25 cellular contexts compared by ENCODE assay signal in the genomic region with DNA sequence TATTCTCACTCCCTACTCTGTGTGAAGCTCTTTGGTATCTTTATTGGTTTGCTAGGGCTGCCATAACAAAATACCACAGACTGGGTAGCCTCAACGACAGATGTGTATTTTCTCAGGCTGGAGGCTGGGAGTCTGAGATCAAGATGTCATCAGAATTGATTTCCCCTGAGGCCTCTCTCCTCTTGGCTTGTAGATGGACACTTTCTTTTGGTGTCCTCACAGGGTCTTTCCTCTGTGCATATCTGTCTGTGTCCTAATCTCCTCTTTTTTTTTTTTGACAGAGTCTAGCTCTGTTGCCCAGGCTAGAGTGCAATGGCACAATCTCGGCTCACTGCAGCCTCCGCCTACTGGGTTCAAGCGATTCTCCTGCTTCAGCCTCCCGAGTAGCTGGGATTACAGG.
"Had no signal": no experiment of that assay in that cellular context is flagged by ENCODE, and none has a peak within 500 bp of the region (broad histone marks: within the 10 kb centered on the region; RNA-seq: fewer than 3 reads in every experiment).

No MANE protein-coding gene starts in this region.

- DNase-seq: activated CD4-positive, alpha-beta T cell treated with anti-CD3 and anti-CD28 coated beads for 1 hour; activated CD4-positive, alpha-beta T cell treated with anti-CD3 and anti-CD28 coated beads for 48 hours; activated CD4-positive, CD25-positive, alpha-beta regulatory T cell; activated CD8-positive, alpha-beta T cell treated with anti-CD3 and anti-CD28 coated beads for 36 hours; activated effector memory CD4-positive, alpha-beta T cell treated with anti-CD3 and anti-CD28 coated beads, Interleukin-2, amount 50 U/mL, for 16 hours; activated naive CD4-positive, alpha-beta T cell; activated naive CD4-positive, alpha-beta T cell treated with anti-CD3 and anti-CD28 coated beads, Interleukin-2, amount 50 U/mL, for 16 hours; activated naive CD8-positive, alpha-beta T cell treated with anti-CD3 and anti-CD28 coated beads for 36 hours; activated T-cell treated with anti-CD3 and anti-CD28 coated beads, Interleukin-2, amount 50 U/mL, for 1 hour; activated T-cell treated with anti-CD3 and anti-CD28 coated beads, Interleukin-2, amount 50 U/mL, for 72 hours; amniotic stem cell; aorta; brain microvascular endothelial cell; central memory CD4-positive, alpha-beta T cell; NCI-H1092 treated with DMSO at 0.1 percent for 48 hours; NCI-H187; NCI-H2081 treated with DMSO at 0.1 percent for 48 hours; NCI-H2227 treated with DMSO at 0.1 percent for 48 hours; Right ventricle myocardium superior; SW 1271; T-helper 1 cell; T-helper 2 cell; T-helper 9 cell; WERI-Rb-1 had no signal

- H3K27ac ChIP-seq: brain microvascular endothelial cell, KMS-11, WERI-Rb-1 had no signal

- H3K36me3 ChIP-seq: brain microvascular endothelial cell, WERI-Rb-1 had no signal
